11 cellular contexts compared by ENCODE assay signal in genomic region chr6:33593414-33593727, GRCh38. TPM values are rescaled to one million over a fixed set of nuclear protein-coding genes. Genes with fewer than 3 reads are reported as not detected.
DNase-seq lines count a peak whose midpoint lies in the region; FAIRE-seq and TF ChIP-seq lines count a peak whose summit lies in the region.
"Had no signal": no experiment of that assay in that cellular context is flagged by ENCODE, and none has a peak within 500 bp of the region (broad histone marks: within the 10 kb centered on the region; RNA-seq: fewer than 3 reads in every experiment).

No MANE protein-coding gene starts in this region.

- peak overlapping the region; percentile 62 for H2AFZ ChIP-seq in OCI-LY3 (ENCODE audit: low read depth, low read length)
- H2AFZ ChIP-seq in H1 (ENCODE audit: low read length) = peak overlapping the region; percentile 28; the same call in 1 of the 2 replicates

- H3K27ac Mint-ChIP-seq in CD4-positive, alpha-beta memory T cell = peak overlapping the region; percentile 75 to 96 (median 92)
- peak overlapping the region in 1 of 3 experiments; percentile 93 for H3K27ac Mint-ChIP-seq in nephron
- H3K27ac Mint-ChIP-seq: HFFc6 had no signal

- TF ChIP-seq EP300 in H1 (IDR thresholded peaks at IDR 0.05; ENCODE audit: borderline replicate concordance in 1 of 2, low read depth in 2 of 2, low read length in 2 of 2) = no peak

- H3K4me2 ChIP-seq in OCI-LY3 (ENCODE audit: low read length) (peak overlapping the region; percentile 89), H1 (ENCODE audit: insufficient read depth in 1 of 2, low read depth in 2 of 2, low read length in 2 of 2) (peak overlapping the region; percentile 64 to 78)

- H3K27ac ChIP-seq in CD4-positive, alpha-beta memory T cell (ENCODE audit: low read depth, low read length) = peak overlapping the region; percentile 17
- H3K27ac ChIP-seq in OCI-LY3 (ENCODE audit: low read length) = no peak overlapping the region
- H3K27ac ChIP-seq in H1 (ENCODE audit: low read depth, low read length) = no peak overlapping the region

- H3K36me3 Mint-ChIP-seq in CD4-positive, alpha-beta memory T cell = no peaks in the 10 kb centered on the region
- H3K36me3 Mint-ChIP-seq in nephron (ENCODE audit: low read depth) = no peaks in the 10 kb centered on the region

- intact Hi-C loops in CD4-positive, alpha-beta memory T cell (cut with micrococcal nuclease) = loop anchor here (1.0 to 2.0 kb wide), 2 partner anchors 27 to 40 kb away; partner anchors contain the start of gene ITPR3

- peaks cover 14% of the 10 kb centered on the region for H3K4me1 ChIP-seq in CD4-positive, alpha-beta memory T cell (ENCODE audit: insufficient read depth, low read length)
- H3K4me1 ChIP-seq in OCI-LY3 (ENCODE audit: low read length) (peaks cover 17% of the 10 kb centered on the region), H1 (replicated peaks in 1 of 4; ENCODE audit: control insufficient read depth in 3 of 4, insufficient read depth in 4 of 4, low read length in 3 of 4) (peaks cover 5 to 28% (median 17%) of the 10 kb centered on the region in 4 experiments)

- no peaks in the 10 kb centered on the region for H3K9me3 Mint-ChIP-seq in CD4-positive, alpha-beta memory T cell
- no peaks in the 10 kb centered on the region for H3K9me3 Mint-ChIP-seq in nephron
- H3K9me3 Mint-ChIP-seq: HFFc6 had no signal

- peak overlapping the region; percentile 88; the same call in 1 of the 2 replicates for H2BK12ac ChIP-seq in H1 (ENCODE audit: low read depth, low read length)

- H2BK20ac ChIP-seq in H1 (ENCODE audit: low read length) = peak overlapping the region; percentile 98; the same call in 1 of the 2 replicates

- no peak overlapping the region for H3K23ac ChIP-seq in H1 (ENCODE audit: insufficient read length)

- H3K27me3 Mint-ChIP-seq in CD4-positive, alpha-beta memory T cell = no peaks in the 10 kb centered on the region
- H3K27me3 Mint-ChIP-seq in nephron (ENCODE audit: low read depth) = peaks cover 23% of the 10 kb centered on the region

- no peak for TF ChIP-seq CTCF in OCI-LY3 (IDR thresholded peaks at IDR 0.05; ENCODE audit: low read depth, low read length)
- TF ChIP-seq CTCF in H1 (IDR thresholded peaks at IDR 0.05; ENCODE audit: control extremely low read depth in 1 of 3, insufficient read depth in 1 of 3, low read depth in 1 of 3, low read length in 3 of 3) = no peak
- no peak for TF ChIP-seq CTCF in nephron (IDR thresholded peaks at IDR 0.05; ENCODE audit: unreplicated experiment in 3 of 3)

- H3K79me1 ChIP-seq in H1 (ENCODE audit: low read depth, low read length) = no peaks in the 10 kb centered on the region

- H3K9me3 ChIP-seq in CD4-positive, alpha-beta memory T cell (ENCODE audit: control insufficient read depth in 1 of 2, low read length in 2 of 2) = no peaks in the 10 kb centered on the region
- H3K9me3 ChIP-seq in OCI-LY3 (ENCODE audit: insufficient read depth, low read length) (no peaks in the 10 kb centered on the region), H1 (ENCODE audit: insufficient read depth in 2 of 2, low read depth in 1 of 2, low read length in 1 of 2) (no peaks in the 10 kb centered on the region)

- no peaks in the 10 kb centered on the region; the same call in 1 of the 2 replicates for H3K23me2 ChIP-seq in H1 (ENCODE audit: low read depth, low read length)

- 0 out of 2 replicates have a peak overlapping the region, but pooled peaks have one; percentile 6 for H2BK5ac ChIP-seq in H1 (ENCODE audit: low read depth, low read length)

- CTCF ChIA-PET in CD4-positive, alpha-beta memory T cell (lab: Charles Lee; ENCODE audit: partially characterized antibody) = interaction anchor here (1.3 to 4.0 kb wide), 4 partner anchors 14 to 108 kb away, joined by 4 to 24 read pairs (median 10); partner anchors contain the start of gene BAK1
- CTCF ChIA-PET in H1 (lab: Charles Lee; ENCODE audit: partially characterized antibody) = interaction anchor here (3.4 to 9.3 kb wide), 5 partner anchors 14 to 108 kb away, joined by 15 to 131 read pairs (median 42); no protein-coding TSS in a partner anchor

- peak overlapping the region; percentile 88 for H2BK120ac ChIP-seq in H1 (replicated peaks; ENCODE audit: low read depth, low read length)

- POLR2A ChIA-PET in CD4-positive, alpha-beta memory T cell (lab: Charles Lee; ENCODE audit: partially characterized antibody) = interaction anchor here (1.2 to 2.8 kb wide), 4 partner anchors 14 to 118 kb away, joined by 3 to 24 read pairs (median 10); partner anchors contain the start of genes BAK1, ITPR3 and UQCC2
- POLR2A ChIA-PET in H1 (lab: Charles Lee; ENCODE audit: partially characterized antibody) = interaction anchor here (0.6 to 1.5 kb wide), 4 partner anchors 14 to 173 kb away, joined by 3 to 4 read pairs (median 4); no protein-coding TSS in a partner anchor

- no peak overlapping the region for H4K5ac ChIP-seq in H1 (ENCODE audit: insufficient read length, low read depth, low read length)

- H3K4me3 Mint-ChIP-seq in CD4-positive, alpha-beta memory T cell = peak overlapping the region; percentile 67 to 91 (median 86)
- peak overlapping the region; percentile 27 to 48 (median 31) for H3K4me3 Mint-ChIP-seq in nephron
- H3K4me3 Mint-ChIP-seq: HFFc6 had no signal

- no peak for FAIRE-seq in H1 (lab: Jason Lieb, UNC)

- H3K4me3 ChIP-seq in CD4-positive, alpha-beta memory T cell (ENCODE audit: low read length in 2 of 2) = peak overlapping the region; percentile 6 to 52
- peak overlapping the region; percentile 73 for H3K4me3 ChIP-seq in OCI-LY3 (ENCODE audit: low read length)
- H3K4me3 ChIP-seq in H1 (ENCODE audit: extremely low read depth in 1 of 4, insufficient read depth in 2 of 4, low read depth in 3 of 4, low read length in 4 of 4) = peak overlapping the region; percentile 12 to 53 (median 20); a peak in 7 of 8 replicates

- no peaks in the 10 kb centered on the region for H3K27me3 ChIP-seq in CD4-positive, alpha-beta memory T cell (ENCODE audit: insufficient read depth, low read length)
- H3K27me3 ChIP-seq in OCI-LY3 (ENCODE audit: low read depth, low read length) = no peaks in the 10 kb centered on the region
- H3K27me3 ChIP-seq in H1 (replicated peaks in 1 of 4; ENCODE audit: control insufficient read depth in 3 of 4, extremely low read depth in 1 of 4, insufficient read depth in 3 of 4, low read length in 3 of 4) = no peaks in the 10 kb centered on the region

- 44% methylated on average over 4 of the region's 4 CpGs; no CpG with 5 or more reads in 1 of the 2 experiments for WGBS in H1 (ENCODE audit: extremely low coverage in 1 of 2, insufficient coverage in 1 of 2, insufficient read length in 1 of 2, insufficient replicate concordance in 2 of 2, low coverage in 1 of 2, low lambda C conversion rate in 2 of 2, missing lambda C conversion rate in 1 of 2), 2 experiments

- no peaks in the 10 kb centered on the region for H4K20me1 ChIP-seq in OCI-LY3 (ENCODE audit: insufficient read depth, low read length)
- H4K20me1 ChIP-seq in H1 (replicated peaks in 1 of 2; ENCODE audit: control insufficient read depth in 1 of 2, insufficient read depth in 2 of 2, low read length in 2 of 2) = no peaks in the 10 kb centered on the region

- no peak overlapping the region; the same call in 1 of the 2 replicates for H2BK15ac ChIP-seq in H1 (ENCODE audit: low read length)

- H3K14ac ChIP-seq in H1 (ENCODE audit: insufficient read length) = no peak overlapping the region

- TF ChIP-seq POLR2A in H1 (IDR thresholded peaks at IDR 0.05; ENCODE audit: control extremely low read depth in 1 of 2, low read depth in 2 of 2, low read length in 2 of 2) = no peak

- peak overlapping the region; percentile 89 for H4K91ac ChIP-seq in H1 (replicated peaks; ENCODE audit: insufficient read length, low read length)

- no peak overlapping the region; the same call in 1 of the 2 replicates for H3K18ac ChIP-seq in H1 (ENCODE audit: extremely low read depth, low read length)

- H3K56ac ChIP-seq in H1 (replicated peaks; ENCODE audit: insufficient read length, low read depth, low read length) = no peak overlapping the region

- in situ Hi-C loops in G401 (cut with HindIII; ENCODE audit: low sequenced_read_pairs) = no loop called here

- H3K36me3 ChIP-seq in CD4-positive, alpha-beta memory T cell (ENCODE audit: insufficient read depth, low read length) = no peaks in the 10 kb centered on the region
- H3K36me3 ChIP-seq in OCI-LY3 (replicated peaks; ENCODE audit: low read depth, low read length) (no peaks in the 10 kb centered on the region), H1 (ENCODE audit: control insufficient read depth in 2 of 4, insufficient read depth in 4 of 4, low read length in 3 of 4) (no peaks in the 10 kb centered on the region)

- H3K9ac ChIP-seq in OCI-LY3 (ENCODE audit: low read length) (peak overlapping the region; percentile 48), H1 (replicated peaks in 1 of 4; ENCODE audit: extremely low read depth in 1 of 4, low read depth in 3 of 4, low read length in 3 of 4) (no peak overlapping the region)

- DNase-seq in CD4-positive, alpha-beta memory T cell = no peak
- DNase-seq in H1 (ENCODE audit: low read depth in 1 of 2, low spot score in 2 of 2) (no peak), SIG-M5 (lab: John Stamatoyannopoulos, UW) (no peak), OCI-M1 (lab: John Stamatoyannopoulos, UW) (no peak), NCI-H748 (lab: John Stamatoyannopoulos, UW; ENCODE audit: unreplicated experiment) (no peak), G401 (ENCODE audit: low spot score) (no peak)
- DNase-seq: DMS153, HFFc6, NCI-H2171 treated with DMSO at 0.1 percent for 48 hours had no signal

- H3K4me1 Mint-ChIP-seq in CD4-positive, alpha-beta memory T cell = peaks cover 12 to 28% (median 18%) of the 10 kb centered on the region in 4 donors
- peaks cover 30% of the 10 kb centered on the region for H3K4me1 Mint-ChIP-seq in nephron

- no peak for TF ChIP-seq RAD21 in H1 (IDR thresholded peaks at IDR 0.05 in 1 of 2, conservative IDR thresholded peaks at IDR 0.05 in 1 of 2; ENCODE audit: low read depth in 2 of 2, low read length in 2 of 2)

- no peak overlapping the region for H2AK5ac ChIP-seq in H1 (ENCODE audit: low read depth, low read length)

- peak overlapping the region; percentile 8 for H3K4ac ChIP-seq in H1 (replicated peaks; ENCODE audit: insufficient read length, low read depth, low read length)

- H4K8ac ChIP-seq in H1 (ENCODE audit: extremely low read depth, insufficient read depth, low read length) = peak overlapping the region; percentile 81; the same call in 1 of the 2 replicates

- H3K79me2 ChIP-seq in OCI-LY3 (ENCODE audit: low read length) = no peaks in the 10 kb centered on the region
- no peaks in the 10 kb centered on the region for H3K79me2 ChIP-seq in H1 (ENCODE audit: control insufficient read depth in 1 of 2, insufficient read depth in 2 of 2, low read length in 2 of 2)

RNA-seq across cellular contexts. Expression of gene BAK1, which starts 13.3 kb away (rescaled TPM):
- 10 to 100 TPM; 26.2 to 27.2 TPM for total RNA-seq in CD4-positive, alpha-beta memory T cell
- polyA plus RNA-seq in CD4-positive, alpha-beta memory T cell = 10 to 100 TPM; 28.1 to 41.6 TPM
- total RNA-seq in H1 (2021; fragmentation: NEBNext Ultra II Directional; extraction: Animal tissue kit (Norgen Biotek cat#: 25700)) = 43.3 and 45.1 TPM in 2 replicates
- polyA plus RNA-seq in H1 (2011; rRNA removed) = 43.4 and 51.4 TPM in 2 replicates
- polyA plus RNA-seq in H1 (2011; cell fraction: cytosol; rRNA removed) = 38.7 TPM
- 33.2 TPM for polyA plus RNA-seq in H1 (2011; cell fraction: nucleus; rRNA removed)
- polyA plus RNA-seq in H1 (2012, experiment 1 of 2) = 25.3 to 42.8 TPM (median 38.6 TPM) in 4 replicates
- polyA plus RNA-seq in H1 (2012, experiment 2 of 2) = 50.1 TPM
- polyA plus RNA-seq in H1 (2013, experiment 1 of 2) = 19.1 TPM
- polyA plus RNA-seq in H1 (2013, experiment 2 of 2) = 19.0 TPM
- polyA minus RNA-seq in H1 (2011; rRNA and poly(A)+ RNA removed) = 33.0 and 37.7 TPM in 2 replicates
- 27.4 TPM for polyA minus RNA-seq in H1 (2011; cell fraction: cytosol; rRNA and poly(A)+ RNA removed)
- polyA minus RNA-seq in H1 (2011; cell fraction: nucleus; rRNA and poly(A)+ RNA removed) = 15.8 TPM
- total RNA-seq in G401 (2014; rRNA removed; shearing (Covaris generic)) = 200 and 209 TPM in 2 replicates

RNA-seq across cellular contexts. Expression of gene ITPR3, which starts 27.8 kb away (rescaled TPM):
- 10 to 100 TPM; 71.2 to 72.4 TPM for total RNA-seq in CD4-positive, alpha-beta memory T cell
- polyA plus RNA-seq in CD4-positive, alpha-beta memory T cell = 1 to 10 TPM in 1 of 2 donors, under 1 TPM in 1; 0.55 to 8.1 TPM
- 44.9 and 45.7 TPM in 2 replicates for total RNA-seq in H1 (2021; fragmentation: NEBNext Ultra II Directional; extraction: Animal tissue kit (Norgen Biotek cat#: 25700))
- 29.1 and 37.2 TPM in 2 replicates for polyA plus RNA-seq in H1 (2011; rRNA removed)
- 22.7 TPM for polyA plus RNA-seq in H1 (2011; cell fraction: cytosol; rRNA removed)
- polyA plus RNA-seq in H1 (2011; cell fraction: nucleus; rRNA removed) = 157 TPM
- 22.4 to 35.2 TPM (median 31.8 TPM) in 4 replicates for polyA plus RNA-seq in H1 (2012, experiment 1 of 2)
- polyA plus RNA-seq in H1 (2012, experiment 2 of 2) = 11.9 TPM
- polyA plus RNA-seq in H1 (2013, experiment 1 of 2) = 24.7 TPM
- polyA plus RNA-seq in H1 (2013, experiment 2 of 2) = 23.5 TPM
- 45.6 and 48.9 TPM in 2 replicates for polyA minus RNA-seq in H1 (2011; rRNA and poly(A)+ RNA removed)
- polyA minus RNA-seq in H1 (2011; cell fraction: cytosol; rRNA and poly(A)+ RNA removed) = 23.7 TPM
- 42.2 TPM for polyA minus RNA-seq in H1 (2011; cell fraction: nucleus; rRNA and poly(A)+ RNA removed)
- 66.0 and 67.9 TPM in 2 replicates for total RNA-seq in G401 (2014; rRNA removed; shearing (Covaris generic))

Comparison
In these comparisons a context has a peak if more than half of its experiments do, and no peak if none do; other contexts are left out.
1. H3K4me3 ChIP-seq: peak in every context shown above with its lines; median percentile 73 in OCI-LY3; 29 in CD4-positive, alpha-beta memory T cell; 20 in H1.